In genomic region chr6:42978793-42979522, GRCh38 we compare ENCODE assay signal across 1 cellular context.
TF ChIP-seq lines count a peak whose summit lies in the region.

TSS of gene PEX6 (minus strand) at chr6:42979181. CDS start at chr6:42979150, 31 bp downstream.

TF ChIP-seq in HCT116, 20 proteins besides CTCF, POLR2A, EP300 and RAD21 (continued from another document):
- TF ChIP-seq REST (IDR thresholded peaks at IDR 0.05; ENCODE audit: low read depth) = no peak
- TF ChIP-seq, protein P1, sequence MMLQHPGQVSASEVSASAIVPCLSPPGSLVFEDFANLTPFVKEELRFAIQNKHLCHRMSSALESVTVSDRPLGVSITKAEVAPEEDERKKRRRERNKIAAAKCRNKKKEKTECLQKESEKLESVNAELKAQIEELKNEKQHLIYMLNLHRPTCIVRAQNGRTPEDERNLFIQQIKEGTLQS (IDR thresholded peaks at IDR 0.05) = no peak
- TF ChIP-seq SIN3A (IDR thresholded peaks at IDR 0.05; ENCODE audit: low read depth) = peak; percentile 54
- no peak for TF ChIP-seq ZNF274 (IDR thresholded peaks at IDR 0.05; ENCODE audit: low read depth, low read length)
- TF ChIP-seq POLR2AphosphoS5 (IDR thresholded peaks at IDR 0.05; ENCODE audit: low read depth, low read length) = peak; percentile 93
- TF ChIP-seq EGR1 (IDR thresholded peaks at IDR 0.05; ENCODE audit: low read depth) = no peak
- TF ChIP-seq FOSL1 (IDR thresholded peaks at IDR 0.05; ENCODE audit: low read depth) = no peak
- no peak; the same call in 1 of the 2 replicates for TF ChIP-seq SRF (IDR thresholded peaks at IDR 0.05; ENCODE audit: low read depth)
- TF ChIP-seq CBX3 (IDR thresholded peaks at IDR 0.05; ENCODE audit: low read depth) = no peak
- TF ChIP-seq ELF1 (IDR thresholded peaks at IDR 0.05; ENCODE audit: borderline replicate concordance, low read depth) = no peak; the same call in 1 of the 2 replicates
- no peak for TF ChIP-seq EZH2 (IDR thresholded peaks at IDR 0.05)
- TF ChIP-seq JUND (IDR thresholded peaks at IDR 0.05) = no peak
- TF ChIP-seq, protein P2, sequence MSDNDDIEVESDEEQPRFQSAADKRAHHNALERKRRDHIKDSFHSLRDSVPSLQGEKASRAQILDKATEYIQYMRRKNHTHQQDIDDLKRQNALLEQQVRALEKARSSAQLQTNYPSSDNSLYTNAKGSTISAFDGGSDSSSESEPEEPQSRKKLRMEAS (IDR thresholded peaks at IDR 0.05) = peak; percentile 82
- TF ChIP-seq CEBPB (IDR thresholded peaks at IDR 0.05; ENCODE audit: low read depth) = no peak
- peak; percentile 25; the same call in 1 of the 2 replicates for TF ChIP-seq SP1 (IDR thresholded peaks at IDR 0.05; ENCODE audit: low read depth)
- TF ChIP-seq TCF7L2 (IDR thresholded peaks at IDR 0.05; ENCODE audit: borderline replicate concordance, extremely low read depth, insufficient read depth, insufficient read length) = peak; percentile 23
